ENCODE assay signal across 1 cellular context in the genomic region with DNA sequence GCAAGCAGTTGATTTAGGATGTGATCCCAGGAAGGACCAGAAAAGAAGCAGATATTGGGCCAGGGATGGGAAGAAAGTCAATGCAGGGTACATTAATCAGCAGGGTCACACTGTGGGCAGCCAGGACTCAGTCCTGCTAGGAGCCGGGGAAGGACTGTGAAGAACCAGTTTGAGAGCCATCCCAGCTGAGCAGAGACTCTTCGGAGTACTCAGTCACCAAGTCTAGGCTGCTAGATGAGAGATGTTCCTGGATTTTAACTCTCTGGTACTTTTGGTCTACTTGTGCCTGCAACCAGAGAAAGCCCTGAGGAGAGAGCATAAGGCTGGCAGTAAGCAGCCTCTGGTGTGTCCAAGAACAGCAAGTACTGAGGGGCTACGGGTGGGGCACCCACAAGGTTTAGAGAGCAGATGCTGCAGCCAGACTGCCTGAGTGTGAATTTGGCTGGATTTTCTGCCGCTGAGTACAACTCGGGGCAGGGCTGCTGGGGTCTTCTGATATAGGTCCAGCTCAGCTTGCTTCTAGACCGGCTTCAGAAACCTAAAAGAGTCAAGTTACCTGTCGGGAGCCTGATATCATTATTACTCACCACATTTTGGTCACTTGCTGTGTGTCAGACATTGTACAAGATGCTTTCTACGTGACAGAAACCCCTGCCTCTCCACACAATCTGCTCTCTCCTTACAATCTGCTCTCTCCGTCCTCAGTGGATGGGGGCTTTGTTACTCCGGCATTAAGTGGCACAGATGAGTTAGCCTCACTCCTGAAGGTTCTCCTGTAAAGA.
TF ChIP-seq lines count a peak whose summit lies in the region.

No MANE protein-coding gene starts in this region.

TF ChIP-seq in SK-N-SH treated with all-trans-retinoic acid at 6 μM for 48 hours, 23 proteins besides CTCF, POLR2A, EP300 and RAD21 (continued from another document):
- TF ChIP-seq, protein P1, sequence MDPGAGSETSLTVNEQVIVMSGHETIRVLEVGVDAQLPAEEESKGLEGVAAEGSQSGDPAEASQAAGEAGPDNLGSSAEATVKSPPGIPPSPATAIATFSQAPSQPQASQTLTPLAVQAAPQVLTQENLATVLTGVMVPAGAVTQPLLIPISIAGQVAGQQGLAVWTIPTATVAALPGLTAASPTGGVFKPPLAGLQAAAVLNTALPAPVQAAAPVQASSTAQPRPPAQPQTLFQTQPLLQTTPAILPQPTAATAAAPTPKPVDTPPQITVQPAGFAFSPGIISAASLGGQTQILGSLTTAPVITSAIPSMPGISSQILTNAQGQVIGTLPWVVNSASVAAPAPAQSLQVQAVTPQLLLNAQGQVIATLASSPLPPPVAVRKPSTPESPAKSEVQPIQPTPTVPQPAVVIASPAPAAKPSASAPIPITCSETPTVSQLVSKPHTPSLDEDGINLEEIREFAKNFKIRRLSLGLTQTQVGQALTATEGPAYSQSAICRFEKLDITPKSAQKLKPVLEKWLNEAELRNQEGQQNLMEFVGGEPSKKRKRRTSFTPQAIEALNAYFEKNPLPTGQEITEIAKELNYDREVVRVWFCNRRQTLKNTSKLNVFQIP (CRISPR knock-in tag; IDR thresholded peaks at IDR 0.05; ENCODE audit: borderline replicate concordance, low read depth), result no peak
- TF ChIP-seq ISL1 (CRISPR knock-in tag; IDR thresholded peaks at IDR 0.05), result no peak
- no peak for TF ChIP-seq SNAI2 (CRISPR knock-in tag; IDR thresholded peaks at IDR 0.05)
- TF ChIP-seq, protein P2, sequence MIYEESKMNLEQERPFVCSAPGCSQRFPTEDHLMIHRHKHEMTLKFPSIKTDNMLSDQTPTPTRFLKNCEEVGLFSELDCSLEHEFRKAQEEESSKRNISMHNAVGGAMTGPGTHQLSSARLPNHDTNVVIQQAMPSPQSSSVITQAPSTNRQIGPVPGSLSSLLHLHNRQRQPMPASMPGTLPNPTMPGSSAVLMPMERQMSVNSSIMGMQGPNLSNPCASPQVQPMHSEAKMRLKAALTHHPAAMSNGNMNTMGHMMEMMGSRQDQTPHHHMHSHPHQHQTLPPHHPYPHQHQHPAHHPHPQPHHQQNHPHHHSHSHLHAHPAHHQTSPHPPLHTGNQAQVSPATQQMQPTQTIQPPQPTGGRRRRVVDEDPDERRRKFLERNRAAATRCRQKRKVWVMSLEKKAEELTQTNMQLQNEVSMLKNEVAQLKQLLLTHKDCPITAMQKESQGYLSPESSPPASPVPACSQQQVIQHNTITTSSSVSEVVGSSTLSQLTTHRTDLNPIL (CRISPR knock-in tag; IDR thresholded peaks at IDR 0.05; ENCODE audit: low read depth), result no peak
- TF ChIP-seq CSDC2 (CRISPR knock-in tag; IDR thresholded peaks at IDR 0.05), result no peak
- TF ChIP-seq ESRRG (CRISPR knock-in tag; IDR thresholded peaks at IDR 0.05), result no peak
- no peak for TF ChIP-seq ZNF8 (CRISPR knock-in tag; IDR thresholded peaks at IDR 0.05)
- TF ChIP-seq, protein P3, sequence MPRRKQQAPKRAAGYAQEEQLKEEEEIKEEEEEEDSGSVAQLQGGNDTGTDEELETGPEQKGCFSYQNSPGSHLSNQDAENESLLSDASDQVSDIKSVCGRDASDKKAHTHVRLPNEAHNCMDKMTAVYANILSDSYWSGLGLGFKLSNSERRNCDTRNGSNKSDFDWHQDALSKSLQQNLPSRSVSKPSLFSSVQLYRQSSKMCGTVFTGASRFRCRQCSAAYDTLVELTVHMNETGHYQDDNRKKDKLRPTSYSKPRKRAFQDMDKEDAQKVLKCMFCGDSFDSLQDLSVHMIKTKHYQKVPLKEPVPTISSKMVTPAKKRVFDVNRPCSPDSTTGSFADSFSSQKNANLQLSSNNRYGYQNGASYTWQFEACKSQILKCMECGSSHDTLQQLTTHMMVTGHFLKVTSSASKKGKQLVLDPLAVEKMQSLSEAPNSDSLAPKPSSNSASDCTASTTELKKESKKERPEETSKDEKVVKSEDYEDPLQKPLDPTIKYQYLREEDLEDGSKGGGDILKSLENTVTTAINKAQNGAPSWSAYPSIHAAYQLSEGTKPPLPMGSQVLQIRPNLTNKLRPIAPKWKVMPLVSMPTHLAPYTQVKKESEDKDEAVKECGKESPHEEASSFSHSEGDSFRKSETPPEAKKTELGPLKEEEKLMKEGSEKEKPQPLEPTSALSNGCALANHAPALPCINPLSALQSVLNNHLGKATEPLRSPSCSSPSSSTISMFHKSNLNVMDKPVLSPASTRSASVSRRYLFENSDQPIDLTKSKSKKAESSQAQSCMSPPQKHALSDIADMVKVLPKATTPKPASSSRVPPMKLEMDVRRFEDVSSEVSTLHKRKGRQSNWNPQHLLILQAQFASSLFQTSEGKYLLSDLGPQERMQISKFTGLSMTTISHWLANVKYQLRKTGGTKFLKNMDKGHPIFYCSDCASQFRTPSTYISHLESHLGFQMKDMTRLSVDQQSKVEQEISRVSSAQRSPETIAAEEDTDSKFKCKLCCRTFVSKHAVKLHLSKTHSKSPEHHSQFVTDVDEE (CRISPR knock-in tag; IDR thresholded peaks at IDR 0.05), result no peak
- TF ChIP-seq GLIS3 (CRISPR knock-in tag; IDR thresholded peaks at IDR 0.05), result no peak
- TF ChIP-seq ZC3H10 (CRISPR knock-in tag; IDR thresholded peaks at IDR 0.05), result no peak
- TF ChIP-seq BACH2 (CRISPR knock-in tag; IDR thresholded peaks at IDR 0.05; ENCODE audit: borderline replicate concordance), result no peak
